30 cellular contexts compared by ENCODE assay signal in genomic region chrX:107878106-107878505, GRCh38.
"Had no signal": no experiment of that assay in that cellular context is flagged by ENCODE, and none has a peak within 500 bp of the region (broad histone marks: within the 10 kb centered on the region; RNA-seq: fewer than 3 reads in every experiment).

No MANE protein-coding gene starts in this region.

- FAIRE-seq: kidney, small intestine had no signal

- H3K4me1 ChIP-seq: body of pancreas, colonic mucosa, right lobe of liver, upper lobe of left lung had no signal

- ATAC-seq: activated CD8-positive, alpha-beta memory T cell treated with anti-CD3 and anti-CD28 coated beads, Interleukin-2, amount 10 ng/mL, durations not matched to agents 7 days and 5 days; activated CD8-positive, alpha-beta T cell treated with anti-CD3 and anti-CD28 coated beads, Interleukin-2, amount 10 ng/mL, durations not matched to agents 7 days and 5 days; body of pancreas; effector memory CD8-positive, alpha-beta T cell; esophagus mucosa; left colon; right lobe of liver; stimulated activated effector memory CD8-positive, alpha-beta T cell treated with anti-CD3 and anti-CD28 coated beads, Interleukin-12 subunit alpha, Interleukin-12 subunit beta, amount 100 ng/mL, for 72 hours; T-cell had no signal

- H3K27ac ChIP-seq: adrenal gland, body of pancreas, cardiac muscle cell, colonic mucosa, right lobe of liver, upper lobe of left lung had no signal

- H3K27ac Mint-ChIP-seq: activated B cell treated with CpG ODN at 0.5 μM for 24 hours; activated CD8-positive, alpha-beta memory T cell treated with anti-CD3 and anti-CD28 coated beads, Interleukin-2, amount 10 ng/mL, durations not matched to agents 7 days and 5 days; activated CD8-positive, alpha-beta T cell treated with anti-CD3 and anti-CD28 coated beads, Interleukin-2, amount 10 ng/mL, durations not matched to agents 7 days and 5 days; activated naive CD8-positive, alpha-beta T cell; effector memory CD8-positive, alpha-beta T cell; nephron; stimulated activated effector memory CD8-positive, alpha-beta T cell treated with anti-CD3 and anti-CD28 coated beads, Interleukin-12 subunit alpha, Interleukin-12 subunit beta, amount 100 ng/mL, for 72 hours; stimulated activated naive CD8-positive, alpha-beta T cell treated with anti-CD3 and anti-CD28 coated beads, Interleukin-15, Interleukin-2, amounts not matched to agents 100 ng/mL and 50 ng/mL, for 24 hours; T-cell; T-helper 2 cell treated with Interferon-gamma antibody and Interleukin-4, amounts not matched to agents 5 μg/mL and 100 μg/mL, for 36 hours had no signal

- H3K4me3 Mint-ChIP-seq: activated B cell treated with CpG ODN at 0.5 μM for 24 hours; activated CD8-positive, alpha-beta memory T cell treated with anti-CD3 and anti-CD28 coated beads, Interleukin-2, amount 10 ng/mL, durations not matched to agents 7 days and 5 days; activated CD8-positive, alpha-beta T cell treated with anti-CD3 and anti-CD28 coated beads, Interleukin-2, amount 10 ng/mL, durations not matched to agents 7 days and 5 days; activated naive CD8-positive, alpha-beta T cell; effector memory CD8-positive, alpha-beta T cell; nephron; stimulated activated effector memory CD8-positive, alpha-beta T cell treated with anti-CD3 and anti-CD28 coated beads, Interleukin-12 subunit alpha, Interleukin-12 subunit beta, amount 100 ng/mL, for 72 hours; stimulated activated naive CD8-positive, alpha-beta T cell treated with anti-CD3 and anti-CD28 coated beads, Interleukin-15, Interleukin-2, amounts not matched to agents 100 ng/mL and 50 ng/mL, for 24 hours; T-cell; T-helper 2 cell treated with Interferon-gamma antibody and Interleukin-4, amounts not matched to agents 5 μg/mL and 100 μg/mL, for 36 hours had no signal

- H3K9me3 Mint-ChIP-seq: activated B cell treated with CpG ODN at 0.5 μM for 24 hours; effector memory CD8-positive, alpha-beta T cell; stimulated activated effector memory CD8-positive, alpha-beta T cell treated with anti-CD3 and anti-CD28 coated beads, Interleukin-12 subunit alpha, Interleukin-12 subunit beta, amount 100 ng/mL, for 72 hours; stimulated activated naive CD8-positive, alpha-beta T cell treated with anti-CD3 and anti-CD28 coated beads, Interleukin-15, Interleukin-2, amounts not matched to agents 100 ng/mL and 50 ng/mL, for 24 hours; T-cell; T-helper 2 cell treated with Interferon-gamma antibody and Interleukin-4, amounts not matched to agents 5 μg/mL and 100 μg/mL, for 36 hours had no signal

- H3K36me3 ChIP-seq: adrenal gland, cardiac muscle cell, colonic mucosa, right lobe of liver, upper lobe of left lung had no signal

- H3K27me3 ChIP-seq: body of pancreas, cardiac muscle cell, colonic mucosa, right lobe of liver, upper lobe of left lung had no signal

- H3K4me3 ChIP-seq: adrenal gland, body of pancreas, cardiac muscle cell, colonic mucosa, right lobe of liver, upper lobe of left lung had no signal

- H3K36me3 Mint-ChIP-seq: activated CD8-positive, alpha-beta memory T cell treated with anti-CD3 and anti-CD28 coated beads, Interleukin-2, amount 10 ng/mL, durations not matched to agents 7 days and 5 days; stimulated activated effector memory CD8-positive, alpha-beta T cell treated with anti-CD3 and anti-CD28 coated beads, Interleukin-12 subunit alpha, Interleukin-12 subunit beta, amount 100 ng/mL, for 72 hours had no signal

- H3K9me3 ChIP-seq: adrenal gland, body of pancreas, colonic mucosa, right lobe of liver, upper lobe of left lung had no signal

- H3K4me1 Mint-ChIP-seq: activated B cell treated with CpG ODN at 0.5 μM for 24 hours; activated CD8-positive, alpha-beta memory T cell treated with anti-CD3 and anti-CD28 coated beads, Interleukin-2, amount 10 ng/mL, durations not matched to agents 7 days and 5 days; stimulated activated effector memory CD8-positive, alpha-beta T cell treated with anti-CD3 and anti-CD28 coated beads, Interleukin-12 subunit alpha, Interleukin-12 subunit beta, amount 100 ng/mL, for 72 hours; T-cell had no signal

- DNase-seq: activated B cell treated with CpG ODN at 0.5 μM for 24 hours; activated CD4-positive, alpha-beta T cell treated with anti-CD3 and anti-CD28 coated beads, Interleukin-2, amount 50 U/mL, for 1 hour; activated CD8-positive, alpha-beta memory T cell treated with anti-CD3 and anti-CD28 coated beads, Interleukin-2, amount 10 ng/mL, durations not matched to agents 7 days and 5 days; activated CD8-positive, alpha-beta T cell treated with anti-CD3 and anti-CD28 coated beads, Interleukin-2, amount 10 ng/mL, durations not matched to agents 7 days and 5 days; activated naive CD4-positive, alpha-beta T cell; activated T-cell treated with anti-CD3 and anti-CD28 coated beads, Interleukin-2, amount 50 U/mL, for 48 hours; adrenal gland; aorta; body of pancreas; cerebellar nuclear complex; colonic mucosa; effector memory CD8-positive, alpha-beta T cell; head of caudate nucleus; hippocampal formation; kidney; left colon; mesenchymal stem cell; right lobe of liver; small intestine; stimulated activated CD4-positive, alpha-beta T cell treated with anti-CD3 and anti-CD28 coated beads, Interleukin-4, amount 100 ng/mL, for 24 hours; substantia nigra; T-cell; upper lobe of left lung had no signal

- H3K27me3 Mint-ChIP-seq: activated B cell treated with CpG ODN at 0.5 μM for 24 hours; activated CD8-positive, alpha-beta memory T cell treated with anti-CD3 and anti-CD28 coated beads, Interleukin-2, amount 10 ng/mL, durations not matched to agents 7 days and 5 days; activated naive CD8-positive, alpha-beta T cell; effector memory CD8-positive, alpha-beta T cell; stimulated activated naive CD8-positive, alpha-beta T cell treated with anti-CD3 and anti-CD28 coated beads, Interleukin-15, Interleukin-2, amounts not matched to agents 100 ng/mL and 50 ng/mL, for 24 hours had no signal
